In genomic region chr6:22082278-22082677, GRCh38 we compare ENCODE assay signal across 1 cellular context.
A peak's percentile ranks its signal among the peaks of the same experiment; 100 is the strongest.
TF ChIP-seq lines count a peak whose summit lies in the region.

No MANE protein-coding gene starts in this region.

TF ChIP-seq in SK-N-SH treated with all-trans-retinoic acid at 6 μM for 48 hours, 23 proteins besides CTCF, POLR2A, EP300 and RAD21 (continued from another document):
- TF ChIP-seq, protein P1, sequence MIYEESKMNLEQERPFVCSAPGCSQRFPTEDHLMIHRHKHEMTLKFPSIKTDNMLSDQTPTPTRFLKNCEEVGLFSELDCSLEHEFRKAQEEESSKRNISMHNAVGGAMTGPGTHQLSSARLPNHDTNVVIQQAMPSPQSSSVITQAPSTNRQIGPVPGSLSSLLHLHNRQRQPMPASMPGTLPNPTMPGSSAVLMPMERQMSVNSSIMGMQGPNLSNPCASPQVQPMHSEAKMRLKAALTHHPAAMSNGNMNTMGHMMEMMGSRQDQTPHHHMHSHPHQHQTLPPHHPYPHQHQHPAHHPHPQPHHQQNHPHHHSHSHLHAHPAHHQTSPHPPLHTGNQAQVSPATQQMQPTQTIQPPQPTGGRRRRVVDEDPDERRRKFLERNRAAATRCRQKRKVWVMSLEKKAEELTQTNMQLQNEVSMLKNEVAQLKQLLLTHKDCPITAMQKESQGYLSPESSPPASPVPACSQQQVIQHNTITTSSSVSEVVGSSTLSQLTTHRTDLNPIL (CRISPR knock-in tag; IDR thresholded peaks at IDR 0.05; ENCODE audit: low read depth), result no peak
- TF ChIP-seq ZNF70 (CRISPR knock-in tag; IDR thresholded peaks at IDR 0.05) (no peak), ESRRG (CRISPR knock-in tag; IDR thresholded peaks at IDR 0.05) (no peak), ZFP3 (CRISPR knock-in tag; IDR thresholded peaks at IDR 0.05) (no peak), OSR1 (CRISPR knock-in tag; IDR thresholded peaks at IDR 0.05) (no peak), TOX (CRISPR knock-in tag; IDR thresholded peaks at IDR 0.05; ENCODE audit: borderline replicate concordance) (no peak), ZC3H10 (CRISPR knock-in tag; IDR thresholded peaks at IDR 0.05) (no peak), CSRNP3 (CRISPR knock-in tag; IDR thresholded peaks at IDR 0.05) (no peak), GLIS3 (CRISPR knock-in tag; IDR thresholded peaks at IDR 0.05) (no peak; the same call in 1 of the 2 replicates), TCF4 (CRISPR knock-in tag; IDR thresholded peaks at IDR 0.05; ENCODE audit: borderline replicate concordance) (peak; percentile 49; the same call in 1 of the 2 replicates), TSHZ2 (CRISPR knock-in tag; IDR thresholded peaks at IDR 0.05) (0 out of 2 replicates have a peak, but pooled peaks have one; percentile 45)
